17 cellular contexts compared by ENCODE assay signal in the genomic region with DNA sequence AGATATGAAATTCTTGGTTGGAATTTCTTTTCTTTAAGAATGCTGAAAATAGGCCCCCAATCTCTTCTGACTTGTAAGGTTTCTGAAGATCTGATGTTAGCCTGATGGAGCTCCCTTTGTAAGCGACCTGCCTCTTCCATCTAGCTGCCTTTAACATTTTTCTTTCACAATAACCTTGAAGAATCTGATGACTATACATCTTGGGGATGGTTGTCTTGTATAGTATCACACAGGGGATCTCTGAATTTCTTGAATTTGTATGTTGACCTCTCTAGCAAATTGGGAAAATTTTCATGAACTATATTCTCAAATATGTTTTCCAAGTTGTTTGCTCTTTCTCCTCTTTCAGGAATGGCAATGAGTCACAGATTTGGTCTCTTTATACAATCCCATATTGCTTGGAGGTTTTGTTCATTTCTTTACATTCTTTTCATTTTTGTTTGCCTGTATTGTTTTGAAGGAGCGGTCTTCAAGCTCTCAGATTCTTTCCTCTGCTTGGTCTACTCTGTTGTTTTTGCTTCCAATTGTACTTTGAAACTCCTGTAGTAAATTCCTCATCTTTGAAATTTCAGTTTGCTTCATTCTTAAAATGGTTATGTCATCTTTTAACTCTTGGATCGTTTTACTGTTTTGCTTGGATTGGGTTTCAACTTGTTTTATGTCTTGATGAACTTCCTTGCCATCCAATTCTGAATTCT.
DNase-seq lines count a peak whose midpoint lies in the region; ATAC-seq and TF ChIP-seq lines count a peak whose summit lies in the region.
"Had no signal": no experiment of that assay in that cellular context is flagged by ENCODE, and none has a peak within 500 bp of the region (broad histone marks: within the 10 kb centered on the region; RNA-seq: fewer than 3 reads in every experiment).

No MANE protein-coding gene starts in this region.

- 33 to 34% methylated on average over 3 of the region's 3 CpGs for WGBS in GM23248 (ENCODE audit: low coverage in 1 of 2, low lambda C conversion rate in 2 of 2, missing lambda C conversion rate in 2 of 2), 2 experiments
- WGBS in smooth muscle cell (ENCODE audit: low lambda C conversion rate), result 74% methylated on average over 3 of the region's 3 CpGs

- H3K9me2 ChIP-seq in GM23248 (ENCODE audit: insufficient read depth), result no peaks in the 10 kb centered on the region

- H3F3A ChIP-seq in GM23248 (ENCODE audit: insufficient read depth) (peaks cover 26% of the 10 kb centered on the region), smooth muscle cell (ENCODE audit: low read depth) (no peaks in the 10 kb centered on the region)

- H3K9ac ChIP-seq in GM23248, result no peak overlapping the region; the same call in 1 of the 2 replicates
- H3K9ac ChIP-seq in smooth muscle cell (ENCODE audit: low read depth), result no peak overlapping the region

- TF ChIP-seq CTCF in fibroblast of the aortic adventitia (IDR thresholded peaks at IDR 0.05; ENCODE audit: insufficient read depth, low read length) (no peak), smooth muscle cell (IDR thresholded peaks at IDR 0.05; ENCODE audit: borderline replicate concordance, insufficient read depth, poor library complexity, severe bottlenecking) (no peak)

- H3K79me2 ChIP-seq in GM23248 (ENCODE audit: insufficient read depth) (no peaks in the 10 kb centered on the region), smooth muscle cell (ENCODE audit: low read depth) (no peaks in the 10 kb centered on the region)

- H3K9me3 ChIP-seq in GM23248 (ENCODE audit: low read depth) (no peaks in the 10 kb centered on the region), smooth muscle cell (replicated peaks; ENCODE audit: low read depth) (no peaks in the 10 kb centered on the region)

- H2AFZ ChIP-seq in GM23248 (peak overlapping the region; percentile 57), smooth muscle cell (ENCODE audit: low read depth) (peak overlapping the region; percentile 54)

- no peaks in the 10 kb centered on the region for H3K27me3 ChIP-seq in GM23248 (replicated peaks; ENCODE audit: insufficient read depth)
- H3K27me3 ChIP-seq in smooth muscle cell (ENCODE audit: low read depth), result no peaks in the 10 kb centered on the region

- H3K27ac ChIP-seq in GM23248 (peak overlapping the region; percentile 44), smooth muscle cell (ENCODE audit: low read depth) (no peak overlapping the region)
- H3K27ac ChIP-seq: RWPE1 had no signal

- DNase-seq in GM23248 (peak; percentile 55), amniotic stem cell (lab: John Stamatoyannopoulos, UW) (peak; percentile 25), fibroblast of the aortic adventitia (ENCODE audit: low read depth) (peak; percentile 80), smooth muscle cell (lab: John Stamatoyannopoulos, UW; ENCODE audit: unreplicated experiment) (no peak), NK-92 (lab: John Stamatoyannopoulos, UW; ENCODE audit: unreplicated experiment) (no peak), medulla oblongata (ENCODE audit: extremely low spot score) (no peak)
- DNase-seq: activated naive CD8-positive, alpha-beta T cell treated with anti-CD3 and anti-CD28 coated beads for 36 hours; activated T-cell treated with anti-CD3 and anti-CD28 coated beads for 4 hours; GDM1; Kasumi-1; NCI-H1694 treated with DMSO at 0.1 percent for 48 hours; NCI-H526 treated with DMSO at 0.1 percent for 48 hours; retina; stimulated activated CD4-positive, alpha-beta T cell treated with anti-CD3 and anti-CD28 coated beads, Interleukin-4, amount 100 ng/mL, for 4 hours had no signal

- H3K4me1 ChIP-seq in GM23248 (ENCODE audit: insufficient read depth), result peaks cover 21% of the 10 kb centered on the region
- no peaks in the 10 kb centered on the region for H3K4me1 ChIP-seq in smooth muscle cell (ENCODE audit: low read depth)

- ATAC-seq in HG02571 (IDR thresholded peaks at IDR 0.05; ENCODE audit: unreplicated experiment), result no peak
- ATAC-seq: stimulated activated effector memory CD8-positive, alpha-beta T cell treated with anti-CD3 and anti-CD28 coated beads, Interleukin-12 subunit alpha, Interleukin-12 subunit beta, amount 100 ng/mL, for 72 hours had no signal

- H3K4me3 ChIP-seq in GM23248 (peak overlapping the region; percentile 48), fibroblast of the aortic adventitia (ENCODE audit: low read depth, low read length) (no peak overlapping the region), smooth muscle cell (no peak overlapping the region)

- peak overlapping the region; percentile 70 for H3K4me2 ChIP-seq in GM23248 (ENCODE audit: unreplicated experiment)
- no peak overlapping the region for H3K4me2 ChIP-seq in smooth muscle cell

- H3K36me3 ChIP-seq in GM23248 (ENCODE audit: low read depth) (no peaks in the 10 kb centered on the region), smooth muscle cell (ENCODE audit: low read depth) (peaks cover 4% of the 10 kb centered on the region)

- in situ Hi-C loops in GM23248 (cut with MboI), result loop anchor here (25.0 kb wide), 1 partner anchor 217 kb away; no protein-coding TSS in a partner anchor

- no peaks in the 10 kb centered on the region for H4K20me1 ChIP-seq in GM23248 (ENCODE audit: insufficient read depth)
- H4K20me1 ChIP-seq in smooth muscle cell (ENCODE audit: low read depth), result no peaks in the 10 kb centered on the region

Comparison
In these comparisons a context has a peak if more than half of its experiments do, and no peak if none do; other contexts are left out.
1. DNase-seq: peak in GM23248 (single experiment), amniotic stem cell (single experiment) and fibroblast of the aortic adventitia (single experiment); none in smooth muscle cell (single experiment), NK-92 (single experiment) and medulla oblongata (single experiment).